Comparison of ENCODE assay signal across 8 cellular contexts in genomic region chr7:1503390-1503789, GRCh38. TPM values are rescaled to one million over a fixed set of nuclear protein-coding genes. Genes with fewer than 3 reads are reported as not detected.
DNase-seq lines count a peak whose midpoint lies in the region; ATAC-seq and TF ChIP-seq lines count a peak whose summit lies in the region.

No MANE protein-coding gene starts in this region.

- in situ Hi-C loops in HAP-1 (cut with MboI; ENCODE audit: low sequenced_read_pairs) = no loop called here

- DNase-seq in HAP-1 (ENCODE audit: low spot score in 2 of 2) = no peak
- DNase-seq in WTC11 (ENCODE audit: low spot score) = no peak
- DNase-seq in right atrium auricular region (ENCODE audit: low spot score) = no peak
- no peak for DNase-seq in cerebellar nuclear complex (lab: John Stamatoyannopoulos, UW)
- no peak for DNase-seq in islet precursor cell
- DNase-seq in glomerular visceral epithelial cell (ENCODE audit: extremely low spot score) = no peak
- no peak for DNase-seq in SHP77 (lab: John Stamatoyannopoulos, UW)

- H3K4me1 Mint-ChIP-seq in WTC11 = peaks cover 18% of the 10 kb centered on the region

- TF ChIP-seq CTCF in WTC11 (IDR thresholded peaks at IDR 0.05) = no peak
- TF ChIP-seq CTCF in right atrium auricular region (IDR thresholded peaks at IDR 0.05) = no peak

- H3K36me3 ChIP-seq in HAP-1 (replicated peaks) (peaks cover 31% of the 10 kb centered on the region), right atrium auricular region (peaks cover 32% of the 10 kb centered on the region)

- H3K9me3 ChIP-seq in HAP-1 (no peaks in the 10 kb centered on the region), right atrium auricular region (no peaks in the 10 kb centered on the region)

- H3K27me3 Mint-ChIP-seq in WTC11 (ENCODE audit: low read depth) = no peaks in the 10 kb centered on the region

- CTCF ChIA-PET in WTC11 (lab: Charles Lee) = interaction anchor here (1.5 to 5.2 kb wide), 3 partner anchors 29 to 56 kb away, joined by 3 to 27 read pairs (median 7); partner anchors contain the start of gene TMEM184A

- H3K4me3 Mint-ChIP-seq in WTC11 = peak overlapping the region; percentile 85

- H3K4me1 ChIP-seq in HAP-1 (peaks cover 7% of the 10 kb centered on the region), right atrium auricular region (peaks cover 0 to 27% of the 10 kb centered on the region in 2 donors)

- H3K27me3 ChIP-seq in HAP-1 (ENCODE audit: low read depth) (no peaks in the 10 kb centered on the region), right atrium auricular region (no peaks in the 10 kb centered on the region)

- H3K27ac ChIP-seq in right atrium auricular region (peak overlapping the region in 1 of 2 donors; percentile 78), skin epidermis (peak overlapping the region in 16 of 21 experiments; percentile 47 to 88 (median 80))

- no peak for ATAC-seq in WTC11

- H3K4me3 ChIP-seq in HAP-1 = peak overlapping the region; percentile 86
- H3K4me3 ChIP-seq in right atrium auricular region = peak overlapping the region; percentile 99 to 100
- peak overlapping the region; percentile 78 to 100 (median 98) for H3K4me3 ChIP-seq in skin epidermis

- no peaks in the 10 kb centered on the region for H3K9me3 Mint-ChIP-seq in WTC11

- H3K36me3 Mint-ChIP-seq in WTC11 = peaks cover 25% of the 10 kb centered on the region

- peak overlapping the region; percentile 36; the same call in 1 of the 2 replicates for H3K27ac Mint-ChIP-seq in WTC11

- POLR2A ChIA-PET in WTC11 (lab: Charles Lee) = no interaction called here

TF ChIP-seq in WTC11, 78 proteins besides CTCF, POLR2A, EP300 and RAD21 (continues in another document):
- no peak for TF ChIP-seq ZNF512 (CRISPR knock-in tag; IDR thresholded peaks at IDR 0.05; ENCODE audit: borderline replicate concordance)
- no peak for TF ChIP-seq STAT6 (CRISPR knock-in tag; conservative IDR thresholded peaks at IDR 0.05; ENCODE audit: low read depth)
- TF ChIP-seq TP53 (CRISPR knock-in tag; IDR thresholded peaks at IDR 0.05) = no peak
- TF ChIP-seq ZMAT4 (CRISPR knock-in tag; IDR thresholded peaks at IDR 0.05) = no peak
- no peak for TF ChIP-seq ATF6 (CRISPR knock-in tag; IDR thresholded peaks at IDR 0.05)
- no peak for TF ChIP-seq ETV6 (CRISPR knock-in tag; IDR thresholded peaks at IDR 0.05)
- TF ChIP-seq CREB1 (CRISPR knock-in tag; IDR thresholded peaks at IDR 0.05) = no peak
- no peak for TF ChIP-seq ERG (CRISPR knock-in tag; IDR thresholded peaks at IDR 0.05)
- no peak for TF ChIP-seq E2F5 (CRISPR knock-in tag; IDR thresholded peaks at IDR 0.05)
- TF ChIP-seq MLX (CRISPR knock-in tag; IDR thresholded peaks at IDR 0.05) = no peak
- TF ChIP-seq OVOL2 (CRISPR knock-in tag; IDR thresholded peaks at IDR 0.05; ENCODE audit: borderline replicate concordance) = no peak
- TF ChIP-seq ZNF671 (CRISPR knock-in tag; IDR thresholded peaks at IDR 0.05) = no peak
- TF ChIP-seq GTF2I (CRISPR knock-in tag; conservative IDR thresholded peaks at IDR 0.05) = no peak
- TF ChIP-seq NR3C1 (CRISPR knock-in tag; conservative IDR thresholded peaks at IDR 0.05; ENCODE audit: low read depth) = no peak
- TF ChIP-seq GABPB1 (CRISPR knock-in tag; IDR thresholded peaks at IDR 0.05) = no peak
- TF ChIP-seq IRF2 (CRISPR knock-in tag; IDR thresholded peaks at IDR 0.05; ENCODE audit: borderline replicate concordance, low read depth) = no peak

RNA-seq across cellular contexts. Expression of gene INTS1, which starts 0.8 kb away (rescaled TPM):
- 143 to 161 TPM (median 150 TPM) in 3 replicates for total RNA-seq in WTC11 (2021)
- total RNA-seq in right atrium auricular region = 10 to 100 TPM; 29.0 to 47.0 TPM

RNA-seq across cellular contexts. Expression of gene MAFK, which starts 27.1 kb away (rescaled TPM):
- total RNA-seq in WTC11 (2021) (15.7 to 21.7 TPM (median 18.7 TPM) in 3 replicates), right atrium auricular region (10 to 100 TPM; 29.6 to 70.9 TPM)

RNA-seq across cellular contexts. Expression of gene MICALL2, which starts 44.1 kb away (rescaled TPM):
- 13.6 to 15.7 TPM (median 14.1 TPM) in 3 replicates for total RNA-seq in WTC11 (2021)
- total RNA-seq in right atrium auricular region = 1 to 10 TPM; 3.6 to 9.4 TPM

RNA-seq across cellular contexts. Expression of gene TMEM184A, which starts 52.6 kb away (rescaled TPM):
- total RNA-seq in WTC11 (2021) (1.3 to 1.4 TPM (median 1.3 TPM) in 3 replicates), right atrium auricular region (under 1 TPM in 1 of 2 donors, not detected in 1; 0.28 TPM)
